In the genomic region with DNA sequence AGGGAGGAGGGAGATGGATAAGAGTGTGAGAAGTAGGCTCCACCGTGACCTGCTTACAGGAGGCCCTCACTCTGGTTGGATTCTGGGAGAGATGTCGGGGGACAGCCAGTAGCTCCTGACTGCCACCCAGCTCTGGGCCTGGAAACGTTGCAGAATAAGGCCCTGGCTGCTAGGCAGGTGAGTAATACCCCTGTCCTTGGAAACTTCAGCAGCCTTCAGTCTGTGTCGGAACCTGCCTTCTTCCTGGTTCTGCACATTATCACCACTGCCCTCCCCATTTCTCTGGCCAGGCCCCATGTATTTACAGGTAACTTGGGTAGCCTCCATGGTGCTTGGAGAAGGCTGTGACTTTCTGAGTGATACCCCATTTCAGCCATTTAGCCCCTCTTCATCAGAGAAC, we compare ENCODE assay signal across 21 cellular contexts. TPM values are rescaled to one million over a fixed set of nuclear protein-coding genes. Genes with fewer than 3 reads are reported as not detected.
"Had no signal": no experiment of that assay in that cellular context is flagged by ENCODE, and none has a peak within 500 bp of the region (broad histone marks: within the 10 kb centered on the region; RNA-seq: fewer than 3 reads in every experiment).

No MANE protein-coding gene starts in this region.

- H3K36me3 ChIP-seq: prostate gland had no signal

- H3K27me3 Mint-ChIP-seq: activated CD4-positive, alpha-beta T cell treated with anti-CD3 and anti-CD28 coated beads, Interleukin-2, amount 10 ng/mL, durations not matched to agents 24 days and 14 days; activated naive CD8-positive, alpha-beta T cell treated with anti-CD3 and anti-CD28 coated beads, Interleukin-2, amount 10 ng/mL, durations not matched to agents 7 days and 5 days had no signal

- ATAC-seq: body of pancreas, right cardiac atrium had no signal

- H3K27me3 ChIP-seq: body of pancreas, stomach, testis, upper lobe of left lung had no signal

- H3K4me3 ChIP-seq: body of pancreas, prostate gland, skin epidermis, stomach, testis, upper lobe of left lung had no signal

- H3K4me1 ChIP-seq: prostate gland had no signal

- H3K27ac Mint-ChIP-seq: activated CD4-positive, alpha-beta T cell treated with anti-CD3 and anti-CD28 coated beads, Interleukin-2, amount 10 ng/mL, durations not matched to agents 24 days and 14 days; activated naive CD8-positive, alpha-beta T cell treated with anti-CD3 and anti-CD28 coated beads, Interleukin-2, amount 10 ng/mL, durations not matched to agents 7 days and 5 days had no signal

- DNase-seq: activated CD4-positive, alpha-beta T cell treated with anti-CD3 and anti-CD28 coated beads, Interleukin-2, amount 10 ng/mL, durations not matched to agents 24 days and 14 days; activated CD8-positive, alpha-beta memory T cell treated with anti-CD3 and anti-CD28 coated beads for 24 hours; activated CD8-positive, alpha-beta memory T cell treated with anti-CD3 and anti-CD28 coated beads, Interleukin-2, amount 50 U/mL, for 48 hours; activated gamma-delta T cell treated with Interleukin-2 at 50 U/mL for 16 hours; activated naive CD8-positive, alpha-beta T cell treated with anti-CD3 and anti-CD28 coated beads, Interleukin-2, amount 10 ng/mL, durations not matched to agents 7 days and 5 days; caudate nucleus; hypothalamus; islet precursor cell; midbrain; right cardiac atrium; stimulated activated CD4-positive, alpha-beta T cell treated with anti-CD3 and anti-CD28 coated beads, Interleukin-15, amount 100 ng/mL, for 24 hours; stimulated activated CD4-positive, alpha-beta T cell treated with anti-CD3 and anti-CD28 coated beads, Interleukin-2, amount 100 ng/mL, for 48 hours; stomach; T1000; upper lobe of left lung had no signal

- FAIRE-seq: frontal cortex had no signal

- H3K9me3 ChIP-seq: body of pancreas, prostate gland, stomach, testis, upper lobe of left lung had no signal

- H3K4me3 Mint-ChIP-seq: activated CD4-positive, alpha-beta T cell treated with anti-CD3 and anti-CD28 coated beads, Interleukin-2, amount 10 ng/mL, durations not matched to agents 24 days and 14 days; activated naive CD8-positive, alpha-beta T cell treated with anti-CD3 and anti-CD28 coated beads, Interleukin-2, amount 10 ng/mL, durations not matched to agents 7 days and 5 days had no signal

- H3K27ac ChIP-seq: prostate gland, upper lobe of left lung had no signal

- H3K9me3 Mint-ChIP-seq: activated CD4-positive, alpha-beta T cell treated with anti-CD3 and anti-CD28 coated beads, Interleukin-2, amount 10 ng/mL, durations not matched to agents 24 days and 14 days; activated naive CD8-positive, alpha-beta T cell treated with anti-CD3 and anti-CD28 coated beads, Interleukin-2, amount 10 ng/mL, durations not matched to agents 7 days and 5 days had no signal

RNA-seq across cellular contexts. Expression of a gene that starts 26.8 kb away (rescaled TPM):
- total RNA-seq: activated CD4-positive, alpha-beta T cell treated with anti-CD3 and anti-CD28 coated beads, Interleukin-2, amount 10 ng/mL, durations not matched to agents 24 days and 14 days; activated naive CD8-positive, alpha-beta T cell treated with anti-CD3 and anti-CD28 coated beads, Interleukin-2, amount 10 ng/mL, durations not matched to agents 7 days and 5 days; T-helper 1 cell treated with Interleukin-12 subunit alpha and Interleukin-12 subunit beta and Interleukin-4 antibody, amounts not matched to agents 30 ng/mL and 1 ng/mL, for 36 hours had no signal
